16 cellular contexts compared by ENCODE assay signal in genomic region chr2:11393711-11394236, GRCh38. TPM values are rescaled to one million over a fixed set of nuclear protein-coding genes. Genes with fewer than 3 reads are reported as not detected.
DNase-seq lines count a peak whose midpoint lies in the region; ATAC-seq and TF ChIP-seq lines count a peak whose summit lies in the region.
"Had no signal": no experiment of that assay in that cellular context is flagged by ENCODE, and none has a peak within 500 bp of the region (broad histone marks: within the 10 kb centered on the region; RNA-seq: fewer than 3 reads in every experiment).

No MANE protein-coding gene starts in this region.

- H3K4me1 ChIP-seq in adipocyte (ENCODE audit: control insufficient read depth, insufficient read depth, low read length) = peaks cover 34% of the 10 kb centered on the region

- no peaks in the 10 kb centered on the region for H3K36me3 Mint-ChIP-seq in osteocyte (ENCODE audit: unreplicated experiment)

- TF ChIP-seq CTCF in fibroblast of the aortic adventitia (IDR thresholded peaks at IDR 0.05; ENCODE audit: insufficient read depth, low read length) (no peak), osteocyte (IDR thresholded peaks at IDR 0.05) (no peak)

- no peaks in the 10 kb centered on the region for H3K27me3 ChIP-seq in adipocyte (replicated peaks; ENCODE audit: control insufficient read depth, insufficient read depth, low read length)

- no peak overlapping the region for H3K4me3 Mint-ChIP-seq in osteocyte (ENCODE audit: unreplicated experiment)
- H3K4me3 Mint-ChIP-seq: activated T-helper 17 cell treated with anti-CD3 and anti-CD28 coated beads, Interleukin-2, amount 50 U/mL, for 72 hours; dendritic cell treated with granulocyte-macrophage colony-stimulating factor and Interleukin-4, amounts not matched to agents 40 ng/mL and 50 ng/mL, for 4 days had no signal

- peak overlapping the region; percentile 3 for H3K4me3 ChIP-seq in adipocyte (ENCODE audit: low read length)
- H3K4me3 ChIP-seq in fibroblast of the aortic adventitia (ENCODE audit: low read depth, low read length) = no peak overlapping the region

- peaks cover 51% of the 10 kb centered on the region for H3K4me1 Mint-ChIP-seq in osteocyte (ENCODE audit: unreplicated experiment)
- H3K4me1 Mint-ChIP-seq: activated T-helper 17 cell treated with anti-CD3 and anti-CD28 coated beads, Interleukin-2, amount 50 U/mL, for 72 hours had no signal

- DNase-seq in A172 (ENCODE audit: low spot score) (peak; percentile 29), adipocyte (ENCODE audit: low read depth) (peak; percentile 45), fibroblast of the aortic adventitia (ENCODE audit: low read depth) (peak; percentile 73), osteocyte (ENCODE audit: extremely low spot score, unreplicated experiment) (no peak), SHP77 (lab: John Stamatoyannopoulos, UW) (no peak), erythroblast (lab: John Stamatoyannopoulos, UW) (no peak)
- DNase-seq: activated CD4-positive, alpha-beta T cell treated with anti-CD3 and anti-CD28 coated beads for 4 hours; DMS53; Karpas-422; mammary epithelial cell; NCI-H2107 had no signal

- no peak for TF ChIP-seq POLR2A in erythroblast (IDR thresholded peaks at IDR 0.05; ENCODE audit: low read length)

- no peaks in the 10 kb centered on the region for H3K9me3 Mint-ChIP-seq in osteocyte (ENCODE audit: unreplicated experiment)
- H3K9me3 Mint-ChIP-seq: activated T-helper 17 cell treated with anti-CD3 and anti-CD28 coated beads, Interleukin-2, amount 50 U/mL, for 72 hours; dendritic cell treated with granulocyte-macrophage colony-stimulating factor and Interleukin-4, amounts not matched to agents 40 ng/mL and 50 ng/mL, for 4 days had no signal

- H3K9ac ChIP-seq in adipocyte (ENCODE audit: low read length) = peak overlapping the region; percentile 59

- no peaks in the 10 kb centered on the region for H3K9me3 ChIP-seq in adipocyte (ENCODE audit: control insufficient read depth, low read length)

- H3K36me3 ChIP-seq in adipocyte (ENCODE audit: control insufficient read depth, insufficient read depth, low read length, severe bottlenecking) = no peaks in the 10 kb centered on the region

- H3K27ac Mint-ChIP-seq in osteocyte (ENCODE audit: unreplicated experiment) = peak overlapping the region; percentile 62
- H3K27ac Mint-ChIP-seq: activated T-helper 17 cell treated with anti-CD3 and anti-CD28 coated beads, Interleukin-2, amount 50 U/mL, for 72 hours; dendritic cell treated with granulocyte-macrophage colony-stimulating factor and Interleukin-4, amounts not matched to agents 40 ng/mL and 50 ng/mL, for 4 days; progenitor cell of endocrine pancreas had no signal

- no peak for ATAC-seq in GM18498 (IDR thresholded peaks at IDR 0.05; ENCODE audit: unreplicated experiment)
- ATAC-seq in HG03175 (IDR thresholded peaks at IDR 0.05; ENCODE audit: unreplicated experiment) = no peak
- ATAC-seq: activated T-helper 17 cell treated with anti-CD3 and anti-CD28 coated beads, Interleukin-2, amount 50 U/mL, for 72 hours had no signal

- no peaks in the 10 kb centered on the region for H3K27me3 Mint-ChIP-seq in osteocyte (ENCODE audit: unreplicated experiment)
- H3K27me3 Mint-ChIP-seq: dendritic cell treated with granulocyte-macrophage colony-stimulating factor and Interleukin-4, amounts not matched to agents 40 ng/mL and 50 ng/mL, for 4 days had no signal

RNA-seq across cellular contexts. Expression of gene ROCK2, which starts 49.3 kb away (rescaled TPM):
- 37.8 and 44.6 TPM in 2 replicates for total RNA-seq in A172 (2014; rRNA removed; shearing (Covaris generic))
- total RNA-seq in fibroblast of the aortic adventitia (ENCODE audit: low replicate concordance) (65.3 and 92.9 TPM in 2 replicates), osteocyte (49.6 and 56.4 TPM in 2 replicates)

Comparison
In these comparisons a context has a peak if more than half of its experiments do, and no peak if none do; other contexts are left out.
1. DNase-seq: peak in A172 (single experiment), adipocyte (single experiment) and fibroblast of the aortic adventitia (single experiment); none in osteocyte (single experiment), SHP77 (0 of 2) and erythroblast (0 of 2).